ENCODE assay signal across 7 cellular contexts in the genomic region with DNA sequence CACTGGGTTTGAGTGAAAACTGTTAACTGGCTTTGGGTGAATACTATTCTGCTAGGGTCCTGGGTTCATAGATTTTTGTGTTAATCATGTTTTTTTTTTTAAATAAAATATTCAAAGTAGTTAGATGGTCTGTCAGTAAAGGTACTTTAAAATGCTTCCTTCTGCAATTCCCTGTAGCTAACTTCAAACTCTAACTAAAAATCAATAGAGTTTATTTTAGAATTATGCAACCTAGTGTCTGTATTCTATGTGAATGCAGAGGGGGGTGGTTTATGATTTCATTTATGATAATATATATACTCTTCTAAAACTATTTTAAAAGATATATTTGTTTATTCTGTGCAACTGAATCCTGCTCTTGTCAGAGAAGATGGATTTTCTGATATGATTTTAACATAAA. TPM values are rescaled to one million over a fixed set of nuclear protein-coding genes. Genes with fewer than 3 reads are reported as not detected.
"Had no signal": no experiment of that assay in that cellular context is flagged by ENCODE, and none has a peak within 500 bp of the region (broad histone marks: within the 10 kb centered on the region; RNA-seq: fewer than 3 reads in every experiment).

No MANE protein-coding gene starts in this region.

- FAIRE-seq: G401.6, GM12878, GM12891, GM12892 had no signal

- DNase-seq: GDM1, GF-D8 had no signal

- H3K4me3 ChIP-seq: GM12878 had no signal

- ATAC-seq: GM12878 had no signal

RNA-seq across cellular contexts. Expression of gene STARD6, which starts 27.9 kb away (rescaled TPM):
- total RNA-seq: G401 had no signal
